In genomic region chr6:136764522-136764993, GRCh38 we compare ENCODE assay signal across 10 cellular contexts. TPM values are rescaled to one million over a fixed set of nuclear protein-coding genes. Genes with fewer than 3 reads are reported as not detected.
A peak's percentile ranks its signal among the peaks of the same experiment; 100 is the strongest.
DNase-seq lines count a peak whose midpoint lies in the region; ATAC-seq, FAIRE-seq and TF ChIP-seq lines count a peak whose summit lies in the region.
"Had no signal": no experiment of that assay in that cellular context is flagged by ENCODE, and none has a peak within 500 bp of the region (broad histone marks: within the 10 kb centered on the region; RNA-seq: fewer than 3 reads in every experiment).

No MANE protein-coding gene starts in this region.

- peak; percentile 37 for ATAC-seq in GM18858 (IDR thresholded peaks at IDR 0.05; ENCODE audit: unreplicated experiment)
- ATAC-seq in GM21723 (IDR thresholded peaks at IDR 0.05; ENCODE audit: unreplicated experiment), result peak; percentile 45
- peak; percentile 53 for ATAC-seq in mucosa of descending colon

- H3K18ac ChIP-seq in mesendoderm (ENCODE audit: low read length), result no peak overlapping the region

- H2AK5ac ChIP-seq in mesendoderm (ENCODE audit: low read length), result no peak overlapping the region

- H3K79me1 ChIP-seq in mesendoderm (ENCODE audit: low read length), result no peaks in the 10 kb centered on the region

- no peak overlapping the region for H2BK5ac ChIP-seq in mesendoderm (ENCODE audit: low read length)

- peak overlapping the region; percentile 63; the same call in 1 of the 2 replicates for H3K4me2 ChIP-seq in MM.1S (ENCODE audit: low read depth, low read length)
- H3K4me2 ChIP-seq in mesendoderm (ENCODE audit: low read length), result no peak overlapping the region
- H3K4me2 ChIP-seq in hepatocyte, result no peak overlapping the region

- intact Hi-C loops in mucosa of descending colon (cut with DNase I, micrococcal nuclease), result no loop called here

- H2BK120ac ChIP-seq in mesendoderm (ENCODE audit: low read depth, low read length), result no peak overlapping the region

- peaks cover 65% of the 10 kb centered on the region for H3K79me2 ChIP-seq in MM.1S (ENCODE audit: low read length)
- no peaks in the 10 kb centered on the region for H3K79me2 ChIP-seq in mesendoderm (ENCODE audit: control insufficient read depth, insufficient read depth, low read length)
- no peaks in the 10 kb centered on the region for H3K79me2 ChIP-seq in hepatocyte

- no peak overlapping the region for H3K4ac ChIP-seq in mesendoderm (ENCODE audit: low read depth, low read length)

- H3K23ac ChIP-seq in mesendoderm (ENCODE audit: low read length), result no peak overlapping the region

- H2BK15ac ChIP-seq in mesendoderm (replicated peaks; ENCODE audit: low read depth), result no peak overlapping the region

- no peak overlapping the region for H4K5ac ChIP-seq in mesendoderm (ENCODE audit: low read length)

- no peaks in the 10 kb centered on the region for H3K36me3 ChIP-seq in MM.1S (replicated peaks; ENCODE audit: insufficient read depth, low read length)
- H3K36me3 ChIP-seq in mucosa of descending colon (ENCODE audit: low read depth), result no peaks in the 10 kb centered on the region
- H3K36me3 ChIP-seq in mesendoderm (ENCODE audit: control insufficient read depth, insufficient read depth, low read length), result no peaks in the 10 kb centered on the region
- H3K36me3 ChIP-seq in hepatocyte (replicated peaks; ENCODE audit: insufficient read depth, low read depth), result no peaks in the 10 kb centered on the region

- H3K9ac ChIP-seq in MM.1S (ENCODE audit: low read length) (no peak overlapping the region), mesendoderm (ENCODE audit: low read length) (no peak overlapping the region)

- peaks cover 45% of the 10 kb centered on the region for H3F3A ChIP-seq in MM.1S (ENCODE audit: insufficient read depth, low read length)

- no peak overlapping the region for H3K56ac ChIP-seq in mesendoderm (ENCODE audit: low read length)

- DNase-seq in MM.1S (no peak), mucosa of descending colon (no peak), mesendoderm (no peak), hepatocyte (ENCODE audit: low spot score) (no peak), globus pallidus (ENCODE audit: low spot score) (no peak), H54 (ENCODE audit: insufficient read length, low spot score) (no peak)

- no peak overlapping the region for H4K8ac ChIP-seq in mesendoderm (ENCODE audit: low read depth, low read length)

- H3K9me2 ChIP-seq in MM.1S (replicated peaks; ENCODE audit: insufficient read depth, low read length) (no peaks in the 10 kb centered on the region), hepatocyte (replicated peaks; ENCODE audit: insufficient read depth) (no peaks in the 10 kb centered on the region)

- WGBS in mesendoderm (ENCODE audit: extremely low coverage, insufficient coverage, low lambda C conversion rate), result no CpG with 5 or more reads among the region's 3 CpGs
- WGBS in hepatocyte (ENCODE audit: low lambda C conversion rate, missing lambda C conversion rate), result 94% methylated on average over 3 of the region's 3 CpGs

- H3K9me3 ChIP-seq in MM.1S (replicated peaks; ENCODE audit: insufficient read depth, low read length), result no peaks in the 10 kb centered on the region
- H3K9me3 ChIP-seq in mucosa of descending colon, result no peaks in the 10 kb centered on the region
- H3K9me3 ChIP-seq in hepatocyte (ENCODE audit: low read depth), result no peaks in the 10 kb centered on the region

- H3K27ac ChIP-seq in MM.1S (ENCODE audit: low read length) (peak overlapping the region; percentile 68; the same call in 1 of the 2 replicates), mesendoderm (ENCODE audit: low read depth, low read length) (no peak overlapping the region), hepatocyte (no peak overlapping the region)

- no peak for FAIRE-seq in H54 (lab: Jason Lieb, UNC)
- FAIRE-seq: colon had no signal

- H3K4me1 ChIP-seq in MM.1S (ENCODE audit: low read length) (peaks cover 61% of the 10 kb centered on the region), mucosa of descending colon (ENCODE audit: low read depth) (peaks cover 25% of the 10 kb centered on the region), mesendoderm (ENCODE audit: control insufficient read depth, low read depth, low read length) (no peaks in the 10 kb centered on the region), hepatocyte (ENCODE audit: insufficient read depth) (peaks cover 12% of the 10 kb centered on the region)

- no peaks in the 10 kb centered on the region for H3K27me3 ChIP-seq in MM.1S (replicated peaks; ENCODE audit: insufficient read depth, low read length)
- H3K27me3 ChIP-seq in mesendoderm (ENCODE audit: insufficient read depth, low read length, poor library complexity), result no peaks in the 10 kb centered on the region
- no peaks in the 10 kb centered on the region for H3K27me3 ChIP-seq in hepatocyte

- no peak overlapping the region for H3K4me3 ChIP-seq in MM.1S (ENCODE audit: low read length)
- no peak overlapping the region for H3K4me3 ChIP-seq in mucosa of descending colon
- H3K4me3 ChIP-seq in mesendoderm (ENCODE audit: low read length), result no peak overlapping the region
- no peak overlapping the region for H3K4me3 ChIP-seq in hepatocyte
- H3K4me3 ChIP-seq: lung had no signal

- no peak for TF ChIP-seq POLR2A in H54 (IDR thresholded peaks at IDR 0.05; ENCODE audit: low read depth, low read length)

- TF ChIP-seq CTCF in MM.1S (IDR thresholded peaks at IDR 0.05; ENCODE audit: low read length) (no peak), mucosa of descending colon (IDR thresholded peaks at IDR 0.05) (no peak), hepatocyte (IDR thresholded peaks at IDR 0.05; ENCODE audit: poor library complexity) (no peak)

- H4K20me1 ChIP-seq in MM.1S (ENCODE audit: insufficient read depth, low read length) (no peaks in the 10 kb centered on the region), hepatocyte (ENCODE audit: insufficient read depth, poor library complexity, severe bottlenecking) (no peaks in the 10 kb centered on the region)

- H2AFZ ChIP-seq in MM.1S (ENCODE audit: low read length) (no peak overlapping the region), hepatocyte (no peak overlapping the region)

RNA-seq across cellular contexts. Expression of gene MAP3K5, which starts 27.7 kb away (rescaled TPM):
- total RNA-seq in mucosa of descending colon, result 10 to 100 TPM; 12.6 to 18.2 (median 16.3) TPM
- polyA plus RNA-seq in mesendoderm (2013, experiment 1 of 2), result 0.86 TPM
- polyA plus RNA-seq in mesendoderm (2013, experiment 2 of 2), result 0.84 TPM
- total RNA-seq in hepatocyte, result 3.9 and 5.9 TPM in 2 replicates
- polyA plus RNA-seq in hepatocyte, result 2.1 and 2.2 TPM in 2 replicates

RNA-seq across cellular contexts. Expression of gene PEX7, which starts 57.8 kb away (rescaled TPM):
- total RNA-seq in mucosa of descending colon, result 10 to 100 TPM in 2 of 3 donors, 1 to 10 TPM in 1; 4.3 to 10.7 (median 10.2) TPM
- 5.6 TPM for polyA plus RNA-seq in mesendoderm (2013, experiment 1 of 2)
- 5.4 TPM for polyA plus RNA-seq in mesendoderm (2013, experiment 2 of 2)
- total RNA-seq in hepatocyte, result 15.6 and 19.5 TPM in 2 replicates
- 9.6 and 12.1 TPM in 2 replicates for polyA plus RNA-seq in hepatocyte
